In genomic region chr16:15649727-15650018, GRCh38 we compare ENCODE assay signal across 1 cellular context.
TF ChIP-seq lines count a peak whose summit lies in the region.

No MANE protein-coding gene starts in this region.

TF ChIP-seq in K562, 482 proteins besides CTCF, POLR2A, EP300 and RAD21 (continued from another document):
- TF ChIP-seq E2F1 (CRISPR knock-in tag; IDR thresholded peaks at IDR 0.05): no peak
- 0 out of 2 replicates have a peak, but pooled peaks have one; percentile 13 for TF ChIP-seq SMARCA4 (IDR thresholded peaks at IDR 0.05)
- TF ChIP-seq STAT5A (IDR thresholded peaks at IDR 0.05; ENCODE audit: borderline replicate concordance, low read length): no peak
- no peak for TF ChIP-seq RB1 (IDR thresholded peaks at IDR 0.05; ENCODE audit: low read depth)
- TF ChIP-seq SRSF1 (IDR thresholded peaks at IDR 0.05; ENCODE audit: low read depth, low read length): no peak
- TF ChIP-seq CBFA2T2 (conservative IDR thresholded peaks at IDR 0.05): no peak
- peak; percentile 18; the same call in 1 of the 2 replicates for TF ChIP-seq ZBTB40 (IDR thresholded peaks at IDR 0.05)
- no peak for TF ChIP-seq ZBTB40 (CRISPR knock-in tag; IDR thresholded peaks at IDR 0.05)
- no peak for TF ChIP-seq ZFP30 (CRISPR knock-in tag; IDR thresholded peaks at IDR 0.05; ENCODE audit: borderline replicate concordance)
- TF ChIP-seq CREB1 (IDR thresholded peaks at IDR 0.05): no peak
- no peak for TF ChIP-seq CREB1 (CRISPR knock-in tag; IDR thresholded peaks at IDR 0.05)
- no peak for TF ChIP-seq ZNF436 (CRISPR knock-in tag; IDR thresholded peaks at IDR 0.05)
- TF ChIP-seq SPI1 (IDR thresholded peaks at IDR 0.05; ENCODE audit: borderline replicate concordance, low read depth, low read length): no peak
- no peak for TF ChIP-seq ARID1B (IDR thresholded peaks at IDR 0.05)
TF ChIP-seq in K562: peak in this region for 9.
